18 cellular contexts compared by ENCODE assay signal in the genomic region with DNA sequence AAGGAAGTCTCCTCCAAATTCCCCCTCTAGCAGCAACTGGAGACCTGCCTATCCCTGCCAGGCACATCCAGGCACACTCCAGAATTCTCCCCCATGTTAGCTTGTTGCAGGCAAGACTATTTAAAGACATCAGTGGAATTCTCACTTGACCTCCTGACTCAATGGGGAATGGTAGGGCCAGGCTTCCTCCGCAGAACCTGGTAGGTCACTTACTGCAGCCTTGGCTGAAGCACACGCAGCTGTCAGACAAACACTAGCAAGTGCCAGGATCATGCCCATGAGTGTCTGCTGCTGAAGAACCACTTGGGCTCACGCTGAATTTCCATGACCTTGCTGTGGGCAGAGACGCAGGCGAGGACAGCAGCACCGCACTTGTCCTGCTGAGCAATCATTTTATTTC. TPM values are rescaled to one million over a fixed set of nuclear protein-coding genes. Genes with fewer than 3 reads are reported as not detected.
"Had no signal": no experiment of that assay in that cellular context is flagged by ENCODE, and none has a peak within 500 bp of the region (broad histone marks: within the 10 kb centered on the region; RNA-seq: fewer than 3 reads in every experiment).

No MANE protein-coding gene starts in this region.

- H3K4me1 ChIP-seq: pancreas, suprapubic skin had no signal

- H3K9ac ChIP-seq: neural progenitor cell had no signal

- H2AFZ ChIP-seq: neural progenitor cell had no signal

- H3K36me3 ChIP-seq: neural progenitor cell, pancreas, spleen, suprapubic skin, upper lobe of left lung had no signal

- H3K9me3 ChIP-seq: pancreas, spleen, suprapubic skin, upper lobe of left lung had no signal

- H3K27ac ChIP-seq: neural progenitor cell, pancreas, spleen, suprapubic skin, upper lobe of left lung had no signal

- DNase-seq: activated CD4-positive, alpha-beta T cell treated with anti-CD3 and anti-CD28 coated beads, Interleukin-2, amount 50 U/mL, for 1 hour; activated effector memory CD4-positive, alpha-beta T cell treated with anti-CD3 and anti-CD28 coated beads, Interleukin-2, amount 50 U/mL, for 16 hours; activated T-cell treated with anti-CD3 and anti-CD28 coated beads, Interleukin-2, amount 50 U/mL, for 24 hours; endodermal cell; erythroblast; mesenchymal stem cell; pancreas; spleen; stimulated activated CD4-positive, alpha-beta T cell treated with anti-CD3 and anti-CD28 coated beads, Interleukin-1b, Interleukin-23, amount 100 ng/mL, for 48 hours; stimulated activated naive CD4-positive, alpha-beta T cell had no signal

- H3K27me3 ChIP-seq: neural progenitor cell, pancreas, spleen, upper lobe of left lung had no signal

- H3K4me3 ChIP-seq: neural progenitor cell, pancreas, spleen, suprapubic skin, upper lobe of left lung had no signal

- H3K4me2 ChIP-seq: neural progenitor cell had no signal

RNA-seq across cellular contexts. Expression of a gene that starts 3.2 kb away (rescaled TPM):
- total RNA-seq: activated naive CD4-positive, alpha-beta T cell treated with anti-CD3 and anti-CD28 coated beads, Interleukin-2, amount 50 U/mL, for 72 hours; chondrocyte; dermis microvascular lymphatic vessel endothelial cell; endodermal cell; glomerular endothelial cell; pancreas; spleen; suprapubic skin; T-helper 2 cell treated with Interferon-gamma antibody and Interleukin-4, amounts not matched to agents 100 ng/mL and 5 ng/mL, for 36 hours; upper lobe of left lung had no signal
